In genomic region chr1:89524369-89525168, GRCh38 we compare ENCODE assay signal across 8 cellular contexts. TPM values are rescaled to one million over a fixed set of nuclear protein-coding genes. Genes with fewer than 3 reads are reported as not detected.
A peak's percentile ranks its signal among the peaks of the same experiment; 100 is the strongest.
DNase-seq lines count a peak whose midpoint lies in the region; ATAC-seq and TF ChIP-seq lines count a peak whose summit lies in the region.

LRRC8B (plus strand) TSS chr1:89524829; CDS start chr1:89582651, 57,822 bp downstream.

- intact Hi-C loops in CD8-positive, alpha-beta T cell (cut with DNase I, micrococcal nuclease) = loop anchor here (1.0 to 5.0 kb wide), 7 partner anchors 84 to 633 kb away; partner anchors contain the start of genes ZNF326 (in 2 of the 2) and GTF2B (in 1 of the 2)

- peak; percentile 80 for ATAC-seq in CD8-positive, alpha-beta T cell
- ATAC-seq in GM19438 (IDR thresholded peaks at IDR 0.05; ENCODE audit: low read depth, unreplicated experiment) (peak; percentile 80), HG03571 (IDR thresholded peaks at IDR 0.05; ENCODE audit: unreplicated experiment) (peak; percentile 86)

- H3K27ac Mint-ChIP-seq in CD8-positive, alpha-beta T cell = peak within 1 kb of the TSS; percentile 90

- H3K4me1 Mint-ChIP-seq in CD8-positive, alpha-beta T cell (ENCODE audit: low read depth) = peaks cover 25% of the 10 kb centered on the region

- no peaks in the 10 kb centered on the region for H3K9me3 ChIP-seq in CD8-positive, alpha-beta T cell (ENCODE audit: low read length)
- H3K9me3 ChIP-seq in mesodermal cell (ENCODE audit: control insufficient read depth, low read length) = no peaks in the 10 kb centered on the region

- H3K4me3 ChIP-seq in CD8-positive, alpha-beta T cell (ENCODE audit: low read depth, low read length) = peak within 1 kb of the TSS; percentile 92
- H3K4me3 ChIP-seq in mesodermal cell (ENCODE audit: extremely low read depth, insufficient read depth, low read length, poor library complexity, severe bottlenecking) = peak within 1 kb of the TSS; percentile 79

- DNase-seq in CD8-positive, alpha-beta T cell = peak; percentile 73 to 91 (median 86)
- peak; percentile 82 for DNase-seq in NOMO-1 treated with DMSO at 0.1 percent for 48 hours (lab: John Stamatoyannopoulos, UW; ENCODE audit: unreplicated experiment)
- peak; percentile 69 for DNase-seq in activated CD8-positive, alpha-beta memory T cell treated with anti-CD3 and anti-CD28 coated beads, Interleukin-2, amount 50 U/mL, for 24 hours (ENCODE audit: extremely low read depth)
- DNase-seq in stimulated activated CD8-positive, alpha-beta memory T cell treated with anti-CD3 and anti-CD28 coated beads, Interleukin-15, amount 100 ng/mL, for 24 hours (ENCODE audit: low read depth) = peak; percentile 73

- no peaks in the 10 kb centered on the region for H3K27me3 ChIP-seq in CD8-positive, alpha-beta T cell (ENCODE audit: insufficient read depth, low read length)

- no peak for TF ChIP-seq CTCF in CD8-positive, alpha-beta T cell (IDR thresholded peaks at IDR 0.05)

- WGBS in mesodermal cell (ENCODE audit: insufficient coverage in 2 of 2), 2 experiments = 0 to 1% methylated on average over 65 to 80 of the region's 85 CpGs

- POLR2A ChIA-PET in CD8-positive, alpha-beta T cell (lab: Charles Lee) = interaction anchor here (0.7 to 2.1 kb wide), 9 partner anchors 38 to 296 kb away, joined by 3 to 21 read pairs (median 3); partner anchors contain the start of gene LRRC8C

- no peaks in the 10 kb centered on the region for H3K36me3 ChIP-seq in CD8-positive, alpha-beta T cell (ENCODE audit: insufficient read depth, low read length)
- peaks cover 4% of the 10 kb centered on the region for H3K36me3 ChIP-seq in mesodermal cell (ENCODE audit: control insufficient read depth, insufficient read depth, low read length)

- peaks cover 38% of the 10 kb centered on the region for H3K4me1 ChIP-seq in CD8-positive, alpha-beta T cell (ENCODE audit: insufficient read depth, low read length)
- H3K4me1 ChIP-seq in mesodermal cell (ENCODE audit: control insufficient read depth, insufficient read depth, low read length, poor library complexity, severe bottlenecking) = no peaks in the 10 kb centered on the region

- H3K36me3 Mint-ChIP-seq in CD8-positive, alpha-beta T cell = peaks cover 6% of the 10 kb centered on the region

- no peak within 1 kb of the TSS for H3K4me3 Mint-ChIP-seq in CD8-positive, alpha-beta T cell

- CTCF ChIA-PET in CD8-positive, alpha-beta T cell (lab: Charles Lee) = interaction anchor here (0.7 to 1.6 kb wide), 3 partner anchors 56 to 238 kb away, joined by 3 to 7 read pairs (median 4); no protein-coding TSS in a partner anchor

- H3K9me3 Mint-ChIP-seq in CD8-positive, alpha-beta T cell = peaks cover 2% of the 10 kb centered on the region

- peak within 1 kb of the TSS; percentile 81 for H3K27ac ChIP-seq in CD8-positive, alpha-beta T cell (ENCODE audit: low read depth, low read length)
- peak within 1 kb of the TSS; percentile 90 for H3K27ac ChIP-seq in mesodermal cell (ENCODE audit: low read depth, low read length, severe bottlenecking)

- in situ Hi-C loops in endometrial microvascular endothelial cells (cut with HindIII; ENCODE audit: inconsistent ontology term, low pct_unique_long_range_greater_than_20kb, low sequenced_read_pairs) = no loop called here

- H3K27me3 Mint-ChIP-seq in CD8-positive, alpha-beta T cell (ENCODE audit: low read depth) = no peaks in the 10 kb centered on the region

RNA-seq across cellular contexts. Expression of gene LRRC8B, which starts in this region (rescaled TPM):
- 10 to 100 TPM; 11.8 to 14.5 TPM for total RNA-seq in CD8-positive, alpha-beta T cell
- 15.5 TPM for total RNA-seq in endometrial microvascular endothelial cells (ENCODE audit: inconsistent ontology term)
- 10.4 TPM for polyA plus RNA-seq in mesodermal cell (2013, experiment 1 of 2)
- 8.1 TPM for polyA plus RNA-seq in mesodermal cell (2013, experiment 2 of 2)

Comparison
In these comparisons a context has a peak if more than half of its experiments do, and no peak if none do; other contexts are left out.
1. Peak in every context shown above with its lines: DNase-seq, ATAC-seq, H3K4me3 ChIP-seq and H3K27ac ChIP-seq.